1 cellular context compared by ENCODE assay signal in the genomic region with DNA sequence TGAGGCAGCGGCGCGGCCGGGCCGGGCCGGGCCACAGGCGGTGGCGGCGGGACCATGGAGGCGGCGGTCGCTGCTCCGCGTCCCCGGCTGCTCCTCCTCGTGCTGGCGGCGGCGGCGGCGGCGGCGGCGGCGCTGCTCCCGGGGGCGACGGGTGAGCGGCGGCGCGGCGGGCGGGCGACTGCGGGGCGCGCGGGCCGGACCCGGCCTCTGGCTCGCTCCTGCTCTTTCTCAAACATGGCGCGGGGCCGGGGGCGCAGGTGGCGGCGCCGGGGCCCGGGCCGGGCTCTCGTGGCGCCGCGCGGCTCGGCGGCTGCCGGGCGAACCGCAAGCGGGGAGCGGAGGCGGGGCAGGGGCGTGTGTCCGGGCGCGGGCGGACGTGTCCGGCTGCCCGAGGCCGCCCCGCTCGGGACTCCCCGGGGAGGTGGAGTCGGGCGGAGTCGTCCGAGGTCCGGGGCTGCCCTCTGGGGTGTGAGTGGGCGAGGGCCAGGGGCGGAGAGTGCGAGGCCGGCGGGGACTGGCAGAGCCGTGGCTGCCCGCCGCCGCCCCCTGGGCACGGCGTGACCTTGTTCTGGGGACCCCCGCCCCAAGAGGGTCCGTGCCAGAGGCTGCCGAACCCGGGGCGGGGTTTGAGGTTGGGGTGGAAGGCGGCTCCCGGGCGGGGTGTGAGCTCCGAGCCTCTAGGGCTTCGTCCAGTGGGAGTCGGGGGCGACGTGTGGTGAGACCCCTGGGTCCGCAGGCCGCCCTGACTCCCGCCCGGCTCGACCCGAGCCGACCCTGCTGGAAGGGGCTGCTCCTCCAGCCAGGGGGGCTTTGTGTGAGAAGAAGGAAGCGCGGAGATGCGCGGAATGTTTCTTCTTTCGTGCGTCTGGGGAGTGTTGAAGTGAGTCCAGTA.
TF ChIP-seq lines count a peak whose summit lies in the region.

No MANE protein-coding gene starts in this region.

TF ChIP-seq in WTC11, 78 proteins besides CTCF, POLR2A, EP300 and RAD21 (continued from another document):
- TF ChIP-seq ESRRA (CRISPR knock-in tag; IDR thresholded peaks at IDR 0.05; ENCODE audit: borderline replicate concordance): no peak
- no peak for TF ChIP-seq TEAD1 (CRISPR knock-in tag; IDR thresholded peaks at IDR 0.05)
- peak; percentile 67; the same call in 1 of the 2 replicates for TF ChIP-seq ZNF671 (CRISPR knock-in tag; IDR thresholded peaks at IDR 0.05)
- no peak for TF ChIP-seq JUN (CRISPR knock-in tag; IDR thresholded peaks at IDR 0.05)
- no peak for TF ChIP-seq ATF1 (CRISPR knock-in tag; IDR thresholded peaks at IDR 0.05)
- no peak for TF ChIP-seq NR2C2 (CRISPR knock-in tag; IDR thresholded peaks at IDR 0.05)
- TF ChIP-seq, protein P1, sequence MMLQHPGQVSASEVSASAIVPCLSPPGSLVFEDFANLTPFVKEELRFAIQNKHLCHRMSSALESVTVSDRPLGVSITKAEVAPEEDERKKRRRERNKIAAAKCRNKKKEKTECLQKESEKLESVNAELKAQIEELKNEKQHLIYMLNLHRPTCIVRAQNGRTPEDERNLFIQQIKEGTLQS (CRISPR knock-in tag; conservative IDR thresholded peaks at IDR 0.05): no peak
- TF ChIP-seq, protein P2, sequence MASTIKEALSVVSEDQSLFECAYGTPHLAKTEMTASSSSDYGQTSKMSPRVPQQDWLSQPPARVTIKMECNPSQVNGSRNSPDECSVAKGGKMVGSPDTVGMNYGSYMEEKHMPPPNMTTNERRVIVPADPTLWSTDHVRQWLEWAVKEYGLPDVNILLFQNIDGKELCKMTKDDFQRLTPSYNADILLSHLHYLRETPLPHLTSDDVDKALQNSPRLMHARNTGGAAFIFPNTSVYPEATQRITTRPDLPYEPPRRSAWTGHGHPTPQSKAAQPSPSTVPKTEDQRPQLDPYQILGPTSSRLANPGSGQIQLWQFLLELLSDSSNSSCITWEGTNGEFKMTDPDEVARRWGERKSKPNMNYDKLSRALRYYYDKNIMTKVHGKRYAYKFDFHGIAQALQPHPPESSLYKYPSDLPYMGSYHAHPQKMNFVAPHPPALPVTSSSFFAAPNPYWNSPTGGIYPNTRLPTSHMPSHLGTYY (CRISPR knock-in tag; IDR thresholded peaks at IDR 0.05): no peak
